ENCODE assay signal across 11 cellular contexts in genomic region chr15:52228928-52229327, GRCh38. TPM values are rescaled to one million over a fixed set of nuclear protein-coding genes. Genes with fewer than 3 reads are reported as not detected.
DNase-seq lines count a peak whose midpoint lies in the region; ATAC-seq and TF ChIP-seq lines count a peak whose summit lies in the region.
"Had no signal": no experiment of that assay in that cellular context is flagged by ENCODE, and none has a peak within 500 bp of the region (broad histone marks: within the 10 kb centered on the region; RNA-seq: fewer than 3 reads in every experiment).

No MANE protein-coding gene starts in this region.

- WGBS in esophagus squamous epithelium, 2 donors = 47 to 49% methylated on average over 7 to 8 of the region's 8 CpGs
- WGBS in smooth muscle cell (ENCODE audit: low lambda C conversion rate) = 46% methylated on average over 8 of the region's 8 CpGs

- H3F3A ChIP-seq in smooth muscle cell (ENCODE audit: low read depth) = peaks cover 5% of the 10 kb centered on the region

- TF ChIP-seq CTCF in esophagus squamous epithelium (IDR thresholded peaks at IDR 0.05) (no peak), smooth muscle cell (IDR thresholded peaks at IDR 0.05; ENCODE audit: borderline replicate concordance, insufficient read depth, poor library complexity, severe bottlenecking) (no peak)

- H3K4me3 ChIP-seq in esophagus squamous epithelium = no peak overlapping the region
- H3K4me3 ChIP-seq in smooth muscle cell = no peak overlapping the region
- H3K4me3 ChIP-seq in MG63 = no peak overlapping the region

- H3K9ac ChIP-seq in smooth muscle cell (ENCODE audit: low read depth) = no peak overlapping the region

- peak; percentile 42 for ATAC-seq in GM18909 (IDR thresholded peaks at IDR 0.05; ENCODE audit: poor library complexity, unreplicated experiment)

- no peaks in the 10 kb centered on the region for H3K27me3 ChIP-seq in esophagus squamous epithelium
- no peaks in the 10 kb centered on the region for H3K27me3 ChIP-seq in smooth muscle cell (ENCODE audit: low read depth)
- 0 out of 2 replicates have a peak, but pooled peaks cover 3% of the 10 kb centered on the region for H3K27me3 ChIP-seq in MG63

- H3K9me3 ChIP-seq in esophagus squamous epithelium (no peaks in the 10 kb centered on the region), smooth muscle cell (replicated peaks; ENCODE audit: low read depth) (no peaks in the 10 kb centered on the region), MG63 (no peaks in the 10 kb centered on the region)

- peak; percentile 93 for DNase-seq in NAMALWA (ENCODE audit: low spot score)
- DNase-seq in esophagus squamous epithelium (lab: John Stamatoyannopoulos, UW) = peak; percentile 20
- DNase-seq in smooth muscle cell (lab: John Stamatoyannopoulos, UW; ENCODE audit: unreplicated experiment) = no peak
- no peak for DNase-seq in stimulated activated CD4-positive, alpha-beta T cell treated with anti-CD3 and anti-CD28 coated beads, Interleukin-1b, Interleukin-23, amount 100 ng/mL, for 48 hours
- no peak for DNase-seq in NCI-H146 treated with DMSO at 0.1 percent for 48 hours (lab: John Stamatoyannopoulos, UW; ENCODE audit: unreplicated experiment)
- no peak for DNase-seq in stimulated activated CD4-positive, alpha-beta T cell treated with anti-CD3 and anti-CD28 coated beads, Interleukin-15, amount 100 ng/mL, for 24 hours
- DNase-seq in MG63 = no peak
- DNase-seq: activated CD4-positive, alpha-beta T cell treated with anti-CD3 and anti-CD28 coated beads, Interleukin-2, amount 10 ng/mL, durations not matched to agents 24 days and 14 days; NK-92 treated with Interleukin-12 subunit alpha and Interleukin-12 subunit beta, amount 100 ng/mL, for 24 hours; retina had no signal

- H3K79me2 ChIP-seq in smooth muscle cell (ENCODE audit: low read depth) = no peaks in the 10 kb centered on the region

- H3K27ac ChIP-seq in esophagus squamous epithelium (peak overlapping the region in 1 of 4 donors; percentile 21), smooth muscle cell (ENCODE audit: low read depth) (peak overlapping the region; percentile 23)

- H2AFZ ChIP-seq in smooth muscle cell (ENCODE audit: low read depth) = no peak overlapping the region

- intact Hi-C loops in esophagus squamous epithelium (cut with DNase I) = no loop called here

- no peaks in the 10 kb centered on the region for H3K4me1 ChIP-seq in esophagus squamous epithelium
- H3K4me1 ChIP-seq in smooth muscle cell (ENCODE audit: low read depth) = peaks cover 5% of the 10 kb centered on the region

- no peaks in the 10 kb centered on the region for H4K20me1 ChIP-seq in smooth muscle cell (ENCODE audit: low read depth)

- no peak overlapping the region for H3K4me2 ChIP-seq in smooth muscle cell

- no peak for TF ChIP-seq POLR2A in esophagus squamous epithelium (IDR thresholded peaks at IDR 0.05)

- H3K36me3 ChIP-seq in esophagus squamous epithelium (peaks cover 0 to 67% (median 0%) of the 10 kb centered on the region in 3 donors), smooth muscle cell (ENCODE audit: low read depth) (no peaks in the 10 kb centered on the region), MG63 (no peaks in the 10 kb centered on the region)

RNA-seq across cellular contexts. Expression of gene GNB5, which starts 37.7 kb away (rescaled TPM):
- 10 to 100 TPM; 16.4 to 22.3 (median 19.9) TPM for total RNA-seq in esophagus squamous epithelium
- total RNA-seq in smooth muscle cell = 14.0 and 20.7 TPM in 2 replicates
- polyA plus RNA-seq in smooth muscle cell = 22.7 and 25.1 TPM in 2 replicates
- 11.7 and 18.9 TPM in 2 replicates for total RNA-seq in MG63 (2014; rRNA removed; shearing (Covaris generic); ENCODE audit: low replicate concordance)

Comparison
In these comparisons a context has a peak if more than half of its experiments do, and no peak if none do; other contexts are left out.
1. DNase-seq: peak in NAMALWA (single experiment) and esophagus squamous epithelium (single experiment); none in smooth muscle cell (single experiment), stimulated activated CD4-positive, alpha-beta T cell treated with anti-CD3 and anti-CD28 coated beads, Interleukin-1b, Interleukin-23, amount 100 ng/mL, for 48 hours (single experiment), NCI-H146 treated with DMSO at 0.1 percent for 48 hours (single experiment), stimulated activated CD4-positive, alpha-beta T cell treated with anti-CD3 and anti-CD28 coated beads, Interleukin-15, amount 100 ng/mL, for 24 hours (single experiment) and MG63 (single experiment).